1 cellular context compared by ENCODE assay signal in genomic region chr1:31939484-31940329, GRCh38.
A peak's percentile ranks its signal among the peaks of the same experiment; 100 is the strongest.
TF ChIP-seq lines count a peak whose summit lies in the region.

No MANE protein-coding gene starts in this region.

TF ChIP-seq in HCT116, 20 proteins besides CTCF, POLR2A, EP300 and RAD21 (continued from another document):
- TF ChIP-seq, protein P1, sequence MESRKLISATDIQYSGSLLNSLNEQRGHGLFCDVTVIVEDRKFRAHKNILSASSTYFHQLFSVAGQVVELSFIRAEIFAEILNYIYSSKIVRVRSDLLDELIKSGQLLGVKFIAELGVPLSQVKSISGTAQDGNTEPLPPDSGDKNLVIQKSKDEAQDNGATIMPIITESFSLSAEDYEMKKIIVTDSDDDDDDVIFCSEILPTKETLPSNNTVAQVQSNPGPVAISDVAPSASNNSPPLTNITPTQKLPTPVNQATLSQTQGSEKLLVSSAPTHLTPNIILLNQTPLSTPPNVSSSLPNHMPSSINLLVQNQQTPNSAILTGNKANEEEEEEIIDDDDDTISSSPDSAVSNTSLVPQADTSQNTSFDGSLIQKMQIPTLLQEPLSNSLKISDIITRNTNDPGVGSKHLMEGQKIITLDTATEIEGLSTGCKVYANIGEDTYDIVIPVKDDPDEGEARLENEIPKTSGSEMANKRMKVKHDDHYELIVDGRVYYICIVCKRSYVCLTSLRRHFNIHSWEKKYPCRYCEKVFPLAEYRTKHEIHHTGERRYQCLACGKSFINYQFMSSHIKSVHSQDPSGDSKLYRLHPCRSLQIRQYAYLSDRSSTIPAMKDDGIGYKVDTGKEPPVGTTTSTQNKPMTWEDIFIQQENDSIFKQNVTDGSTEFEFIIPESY (IDR thresholded peaks at IDR 0.05; ENCODE audit: extremely low read depth, insufficient replicate concordance, low read length): peak; percentile 17
- TF ChIP-seq YY1 (IDR thresholded peaks at IDR 0.05; ENCODE audit: extremely low read depth, insufficient replicate concordance, low read depth, low read length) (peak; percentile 61), TCF7L2 (IDR thresholded peaks at IDR 0.05; ENCODE audit: borderline replicate concordance, extremely low read depth, insufficient read depth, insufficient read length) (peak; percentile 50), SP1 (IDR thresholded peaks at IDR 0.05; ENCODE audit: low read depth) (no peak), ELF1 (IDR thresholded peaks at IDR 0.05; ENCODE audit: borderline replicate concordance, low read depth) (no peak), EZH2 (IDR thresholded peaks at IDR 0.05) (no peak), EZH2phosphoT487 (IDR thresholded peaks at IDR 0.05; ENCODE audit: borderline replicate concordance) (no peak)
